1 cellular context compared by ENCODE assay signal in the genomic region with DNA sequence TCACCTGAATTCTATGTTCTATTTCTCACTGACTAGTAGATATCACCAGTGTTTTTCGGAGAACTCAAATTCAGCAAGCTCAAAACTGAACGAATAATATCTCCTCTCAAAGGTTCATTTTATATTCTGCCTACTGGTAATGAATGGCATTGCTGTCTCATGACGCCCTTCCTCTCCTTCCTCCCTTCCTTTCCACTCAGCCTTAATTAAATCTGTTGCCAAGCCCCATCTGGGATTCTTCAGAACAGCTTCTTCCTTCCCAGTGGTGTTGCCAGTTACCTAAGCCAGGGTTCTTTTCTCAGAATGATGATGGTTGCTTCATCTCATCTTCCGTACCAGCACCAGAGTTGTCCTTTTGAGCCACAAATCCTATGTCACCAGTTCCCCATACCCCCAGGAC.
TF ChIP-seq lines count a peak whose summit lies in the region.

No MANE protein-coding gene starts in this region.

TF ChIP-seq in endothelial cell of umbilical vein, 7 proteins besides CTCF, POLR2A, EP300 and RAD21 (continued from another document):
- TF ChIP-seq, protein P1, sequence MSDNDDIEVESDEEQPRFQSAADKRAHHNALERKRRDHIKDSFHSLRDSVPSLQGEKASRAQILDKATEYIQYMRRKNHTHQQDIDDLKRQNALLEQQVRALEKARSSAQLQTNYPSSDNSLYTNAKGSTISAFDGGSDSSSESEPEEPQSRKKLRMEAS (IDR thresholded peaks at IDR 0.05; ENCODE audit: insufficient read depth, insufficient read length): no peak
- TF ChIP-seq GATA2 (IDR thresholded peaks at IDR 0.05; ENCODE audit: insufficient read depth, insufficient read length, low read depth, low read length): no peak
